In genomic region chr16:66899945-66900688, GRCh38 we compare ENCODE assay signal across 6 cellular contexts. TPM values are rescaled to one million over a fixed set of nuclear protein-coding genes. Genes with fewer than 3 reads are reported as not detected.
DNase-seq lines count a peak whose midpoint lies in the region; ATAC-seq, FAIRE-seq and TF ChIP-seq lines count a peak whose summit lies in the region.

No MANE protein-coding gene starts in this region.

- no peak for FAIRE-seq in A549 (lab: Jason Lieb, UNC)

- peaks cover 28% of the 10 kb centered on the region for H3K4me1 ChIP-seq in A549
- H3K4me1 ChIP-seq in heart left ventricle = peaks cover 0 to 71% (median 43%) of the 10 kb centered on the region in 12 donors
- H3K4me1 ChIP-seq in upper lobe of left lung = peaks cover 28 to 37% (median 33%) of the 10 kb centered on the region in 4 donors

- no peak overlapping the region for H3K4me3 ChIP-seq in A549
- peak overlapping the region in 1 of 12 donors; percentile 3 for H3K4me3 ChIP-seq in heart left ventricle
- H3K4me3 ChIP-seq in upper lobe of left lung = no peak overlapping the region

- peak; percentile 54 to 59 for DNase-seq in A549 (ENCODE audit: low read depth in 1 of 2, low spot score in 1 of 2)
- peak; percentile 39 for DNase-seq in NCI-H460 (ENCODE audit: extremely low read depth, low read depth)
- DNase-seq in heart left ventricle = peak; percentile 77 to 89 (median 81)
- peak in 1 of 2 donors; percentile 82 for DNase-seq in upper lobe of left lung
- no peak for DNase-seq in NOMO-1 treated with dmso at 0.1 percent for 144 hours (lab: John Stamatoyannopoulos, UW; ENCODE audit: unreplicated experiment)

- H3K36me3 ChIP-seq in heart left ventricle = no peaks in the 10 kb centered on the region
- no peaks in the 10 kb centered on the region for H3K36me3 ChIP-seq in upper lobe of left lung

- H3K9me3 ChIP-seq in A549 = no peaks in the 10 kb centered on the region
- no peaks in the 10 kb centered on the region for H3K9me3 ChIP-seq in heart left ventricle
- H3K9me3 ChIP-seq in upper lobe of left lung = no peaks in the 10 kb centered on the region

- peak overlapping the region; percentile 64 for H3K4me2 ChIP-seq in A549

- no peak for TF ChIP-seq EP300 in A549 (IDR thresholded peaks at IDR 0.05)
- TF ChIP-seq EP300 in upper lobe of left lung (IDR thresholded peaks at IDR 0.05) = peak in 2 of 4 donors; percentile 29 to 56

- H3K27me3 ChIP-seq in heart left ventricle (no peaks in the 10 kb centered on the region), upper lobe of left lung (no peaks in the 10 kb centered on the region)

- CTCF ChIA-PET in A549 (lab: Yijun Ruan, JAX) = interaction anchor here (0.6 to 40.8 kb wide), 8 partner anchors 1 to 380 kb away, joined by 3 to 837 read pairs (median 4); partner anchors contain the start of genes CDH16, PDP2 and RRAD

- TF ChIP-seq POLR2A in A549 (IDR thresholded peaks at IDR 0.05; ENCODE audit: low read length) = no peak
- no peak for TF ChIP-seq POLR2A in heart left ventricle (IDR thresholded peaks at IDR 0.05)
- peak in 1 of 4 donors; percentile 24 for TF ChIP-seq POLR2A in upper lobe of left lung (IDR thresholded peaks at IDR 0.05)

- TF ChIP-seq RAD21 in A549 (conservative IDR thresholded peaks at IDR 0.05 in 1 of 2, IDR thresholded peaks at IDR 0.05 in 1 of 2) = no peak

- intact Hi-C loops in heart left ventricle (cut with DNase I) = loop anchor here in 7 of 10 donors (2.0 to 10.0 kb wide), 6 partner anchors 25 to 255 kb away; partner anchors contain the start of genes B3GNT9 (in 4 of the 7), FBXL8 (in 4 of the 7), TRADD (in 4 of the 7) and CES2 (in 1 of the 7)

- POLR2A ChIA-PET in A549 (lab: Yijun Ruan, JAX) = no interaction called here

- peak overlapping the region; percentile 67 to 79 for H3K27ac ChIP-seq in A549
- peak overlapping the region; percentile 78 to 100 (median 96) for H3K27ac ChIP-seq in heart left ventricle
- H3K27ac ChIP-seq in upper lobe of left lung = peak overlapping the region; percentile 62 to 85 (median 78)

- WGBS in A549 (ENCODE audit: missing lambda C conversion rate) = 46% methylated on average over 7 of the region's 9 CpGs
- WGBS in heart left ventricle, 4 donors = 16 to 18% (median 17%) methylated on average over 9 of the region's 9 CpGs
- WGBS in upper lobe of left lung, 2 donors = 36 to 40% methylated on average over 6 to 9 of the region's 9 CpGs

- no peak for TF ChIP-seq CTCF in A549 (IDR thresholded peaks at IDR 0.05)
- TF ChIP-seq CTCF in heart left ventricle (IDR thresholded peaks at IDR 0.05) = no peak
- no peak for TF ChIP-seq CTCF in upper lobe of left lung (IDR thresholded peaks at IDR 0.05)

- ATAC-seq in A549 (peak; percentile 32 to 42; a peak in 5 of 6 replicates), heart left ventricle (peak in 3 of 4 donors; percentile 5 to 30 (median 25)), upper lobe of left lung (ENCODE audit: low FRiP score in 2 of 2) (peak; percentile 21 to 60), GM18498 (IDR thresholded peaks at IDR 0.05; ENCODE audit: unreplicated experiment) (no peak)

TF ChIP-seq in A549, 52 proteins besides CTCF, POLR2A, EP300 and RAD21:
- TF ChIP-seq HDAC2 (IDR thresholded peaks at IDR 0.05) (no peak), HEYL (CRISPR knock-in tag; IDR thresholded peaks at IDR 0.05) (no peak), BHLHE40 (IDR thresholded peaks at IDR 0.05; ENCODE audit: low read depth, low read length) (no peak), FOSB (CRISPR knock-in tag; IDR thresholded peaks at IDR 0.05) (no peak), KDM1A (IDR thresholded peaks at IDR 0.05; ENCODE audit: low read depth) (no peak), PHF8 (IDR thresholded peaks at IDR 0.05; ENCODE audit: borderline replicate concordance, low read depth) (no peak), ATOH8 (CRISPR knock-in tag; IDR thresholded peaks at IDR 0.05; ENCODE audit: low read depth) (no peak), HOXB5 (CRISPR knock-in tag; IDR thresholded peaks at IDR 0.05) (no peak)
- TF ChIP-seq, protein P1, sequence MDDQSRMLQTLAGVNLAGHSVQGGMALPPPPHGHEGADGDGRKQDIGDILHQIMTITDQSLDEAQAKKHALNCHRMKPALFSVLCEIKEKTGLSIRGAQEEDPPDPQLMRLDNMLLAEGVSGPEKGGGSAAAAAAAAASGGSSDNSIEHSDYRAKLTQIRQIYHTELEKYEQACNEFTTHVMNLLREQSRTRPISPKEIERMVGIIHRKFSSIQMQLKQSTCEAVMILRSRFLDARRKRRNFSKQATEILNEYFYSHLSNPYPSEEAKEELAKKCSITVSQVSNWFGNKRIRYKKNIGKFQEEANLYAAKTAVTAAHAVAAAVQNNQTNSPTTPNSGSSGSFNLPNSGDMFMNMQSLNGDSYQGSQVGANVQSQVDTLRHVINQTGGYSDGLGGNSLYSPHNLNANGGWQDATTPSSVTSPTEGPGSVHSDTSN (IDR thresholded peaks at IDR 0.05) = no peak

RNA-seq across cellular contexts. Expression of gene CDH16, which starts 18.6 kb away (rescaled TPM):
- 0.18 and 0.37 TPM in 2 replicates for polyA plus RNA-seq in A549 (2011; rRNA removed)
- 0.08 and 0.09 TPM in 2 replicates for polyA plus RNA-seq in A549 (2012; cell fraction: cytosol; rRNA removed)
- polyA plus RNA-seq in A549 (2012; cell fraction: nucleus; rRNA removed) = 0.20 and 0.46 TPM in 2 replicates
- 0.24 to 0.25 TPM (median 0.25 TPM) in 3 replicates for polyA plus RNA-seq in A549 (2017; fragmentation: RNase III; extraction: RNeasy Plus Mini Kit Qiagen cat#74134 plus additional on column Dnase treatment)
- 0.49 and 0.54 TPM in 2 replicates for polyA minus RNA-seq in A549 (2011; rRNA and poly(A)+ RNA removed)
- not detected in 2 replicates for total RNA-seq in NCI-H460 (2014; rRNA removed; shearing (Covaris generic))
- not detected in 2 replicates for polyA plus RNA-seq in NCI-H460 (2014; cell fraction: nucleus; rRNA removed)
- under 1 TPM in 4 of 9 donors, not detected in 5; 0.13 to 0.44 (median 0.17) TPM for total RNA-seq in heart left ventricle
- polyA plus RNA-seq in heart left ventricle = 1 to 10 TPM in 1 of 2 donors, under 1 TPM in 1; 0.08 to 1.6 TPM
- 1 to 10 TPM in 2 of 6 donors, under 1 TPM in 1, not detected in 3; 0.40 to 1.8 (median 1.7) TPM for total RNA-seq in upper lobe of left lung

RNA-seq across cellular contexts. Expression of gene PDP2, which starts 19.8 kb away (rescaled TPM):
- polyA plus RNA-seq in A549 (2011; rRNA removed) = 10.0 and 10.7 TPM in 2 replicates
- 3.5 and 4.3 TPM in 2 replicates for polyA plus RNA-seq in A549 (2012; cell fraction: cytosol; rRNA removed)
- polyA plus RNA-seq in A549 (2012; cell fraction: nucleus; rRNA removed) = 3.3 and 4.0 TPM in 2 replicates
- 7.7 to 10.5 TPM (median 8.7 TPM) in 3 replicates for polyA plus RNA-seq in A549 (2017; fragmentation: RNase III; extraction: RNeasy Plus Mini Kit Qiagen cat#74134 plus additional on column Dnase treatment)
- 27.2 and 31.7 TPM in 2 replicates for polyA minus RNA-seq in A549 (2011; rRNA and poly(A)+ RNA removed)
- 7.4 and 10.5 TPM in 2 replicates for total RNA-seq in NCI-H460 (2014; rRNA removed; shearing (Covaris generic))
- 8.3 and 8.8 TPM in 2 replicates for polyA plus RNA-seq in NCI-H460 (2014; cell fraction: nucleus; rRNA removed)
- 1 to 10 TPM; 2.1 to 7.5 (median 3.9) TPM for total RNA-seq in heart left ventricle
- polyA plus RNA-seq in heart left ventricle = 1 to 10 TPM; 1.1 to 3.2 TPM
- 10 to 100 TPM; 12.3 to 24.6 (median 17.4) TPM for total RNA-seq in upper lobe of left lung

RNA-seq across cellular contexts. Expression of gene RRAD, which starts 25.2 kb away (rescaled TPM):
- polyA plus RNA-seq in A549 (2011; rRNA removed) (0.46 and 0.75 TPM in 2 replicates), A549 (2017; fragmentation: RNase III; extraction: RNeasy Plus Mini Kit Qiagen cat#74134 plus additional on column Dnase treatment) (2.2 to 4.7 TPM (median 3.4 TPM) in 3 replicates), heart left ventricle (100 to 1,000 TPM; 152 to 277 TPM)
- polyA plus RNA-seq in A549 (2012; cell fraction: cytosol; rRNA removed) = 7.9 and 9.7 TPM in 2 replicates
- 26.7 and 27.1 TPM in 2 replicates for polyA plus RNA-seq in A549 (2012; cell fraction: nucleus; rRNA removed)
- polyA minus RNA-seq in A549 (2011; rRNA and poly(A)+ RNA removed) = 0.15 and 0.54 TPM in 2 replicates
- 0.57 and 0.66 TPM in 2 replicates for total RNA-seq in NCI-H460 (2014; rRNA removed; shearing (Covaris generic))
- 0.33 and 2.1 TPM in 2 replicates for polyA plus RNA-seq in NCI-H460 (2014; cell fraction: nucleus; rRNA removed)
- total RNA-seq in heart left ventricle (100 to 1,000 TPM in 7 of 9 donors, 10 to 100 TPM in 2; 57.5 to 298 (median 143) TPM), upper lobe of left lung (10 to 100 TPM; 13.8 to 50.3 (median 47.0) TPM)

RNA-seq across cellular contexts. Expression of gene CIAO2B, which starts 34.1 kb away (rescaled TPM):
- polyA plus RNA-seq in A549 (2011; rRNA removed) (140 and 168 TPM in 2 replicates), A549 (2017; fragmentation: RNase III; extraction: RNeasy Plus Mini Kit Qiagen cat#74134 plus additional on column Dnase treatment) (134 to 148 TPM (median 144 TPM) in 3 replicates), heart left ventricle (100 to 1,000 TPM; 265 to 669 TPM)
- polyA plus RNA-seq in A549 (2012; cell fraction: cytosol; rRNA removed) = 468 and 497 TPM in 2 replicates
- polyA plus RNA-seq in A549 (2012; cell fraction: nucleus; rRNA removed) = 286 and 317 TPM in 2 replicates
- polyA minus RNA-seq in A549 (2011; rRNA and poly(A)+ RNA removed) = 134 and 178 TPM in 2 replicates
- 270 and 295 TPM in 2 replicates for total RNA-seq in NCI-H460 (2014; rRNA removed; shearing (Covaris generic))
- 141 and 168 TPM in 2 replicates for polyA plus RNA-seq in NCI-H460 (2014; cell fraction: nucleus; rRNA removed)
- total RNA-seq in heart left ventricle (100 to 1,000 TPM; 103 to 188 (median 110) TPM), upper lobe of left lung (100 to 1,000 TPM in 1 of 6 donors, 10 to 100 TPM in 5; 59.6 to 131 (median 73.2) TPM)

RNA-seq across cellular contexts. Expression of gene CES2, which starts 35.2 kb away (rescaled TPM):
- 19.4 and 20.4 TPM in 2 replicates for polyA plus RNA-seq in A549 (2011; rRNA removed)
- polyA plus RNA-seq in A549 (2012; cell fraction: cytosol; rRNA removed) = 13.6 and 19.6 TPM in 2 replicates
- 23.0 and 26.3 TPM in 2 replicates for polyA plus RNA-seq in A549 (2012; cell fraction: nucleus; rRNA removed)
- polyA plus RNA-seq in A549 (2017; fragmentation: RNase III; extraction: RNeasy Plus Mini Kit Qiagen cat#74134 plus additional on column Dnase treatment) = 19.9 to 22.0 TPM (median 20.3 TPM) in 3 replicates
- 29.4 and 33.2 TPM in 2 replicates for polyA minus RNA-seq in A549 (2011; rRNA and poly(A)+ RNA removed)
- total RNA-seq in NCI-H460 (2014; rRNA removed; shearing (Covaris generic)) = 45.5 and 51.5 TPM in 2 replicates
- polyA plus RNA-seq in NCI-H460 (2014; cell fraction: nucleus; rRNA removed) = 39.7 and 43.9 TPM in 2 replicates
- total RNA-seq in heart left ventricle = 100 to 1,000 TPM in 4 of 9 donors, 10 to 100 TPM in 5; 56.0 to 157 (median 78.8) TPM
- polyA plus RNA-seq in heart left ventricle = 100 to 1,000 TPM in 1 of 2 donors, 10 to 100 TPM in 1; 40.9 to 125 TPM
- 10 to 100 TPM; 32.2 to 76.1 (median 46.5) TPM for total RNA-seq in upper lobe of left lung
